In the genomic region with DNA sequence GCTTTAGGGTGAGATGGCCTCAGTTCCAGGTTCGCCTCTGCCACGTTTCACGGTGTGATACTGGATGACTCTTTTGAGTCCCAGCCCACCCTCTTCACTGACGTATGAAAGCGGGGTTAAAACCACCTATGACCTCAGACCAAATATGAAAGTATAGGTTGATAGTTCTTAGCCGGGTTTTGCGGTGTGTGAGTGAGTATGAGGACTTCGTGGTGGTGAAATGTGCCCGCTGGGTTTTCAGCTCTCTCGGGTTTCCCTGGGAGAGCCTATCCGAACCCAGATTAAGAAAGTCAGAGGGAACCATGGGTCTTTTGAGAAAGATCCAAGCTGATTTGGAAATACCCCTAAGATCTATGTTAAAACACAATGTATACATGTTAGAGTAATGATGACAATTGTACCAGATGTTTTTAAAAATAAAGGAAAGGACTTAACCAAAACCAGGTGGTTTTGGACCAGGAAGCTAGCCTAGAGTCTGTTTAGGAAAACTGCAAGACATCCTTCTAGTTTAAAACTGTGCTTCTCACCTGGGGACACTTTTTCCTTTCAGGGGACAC, we compare ENCODE assay signal across 19 cellular contexts. TPM values are rescaled to one million over a fixed set of nuclear protein-coding genes. Genes with fewer than 3 reads are reported as not detected.
DNase-seq lines count a peak whose midpoint lies in the region; ATAC-seq lines count a peak whose summit lies in the region.
"Had no signal": no experiment of that assay in that cellular context is flagged by ENCODE, and none has a peak within 500 bp of the region (broad histone marks: within the 10 kb centered on the region; RNA-seq: fewer than 3 reads in every experiment).

No MANE protein-coding gene starts in this region.

- CTCF ChIA-PET in T-cell (lab: Charles Lee) = interaction anchor here in 1 of 2 donors (1.0 kb wide), 1 partner anchor 11 kb away, joined by 4 read pairs; no protein-coding TSS in a partner anchor

- POLR2A ChIA-PET in T-cell (lab: Charles Lee) = interaction anchor here in 1 of 2 donors (1.2 kb wide), 1 partner anchor 10 kb away, joined by 5 read pairs; no protein-coding TSS in a partner anchor

- peaks cover 41% of the 10 kb centered on the region for H3K36me3 Mint-ChIP-seq in T-cell
- H3K36me3 Mint-ChIP-seq in stimulated activated effector memory CD8-positive, alpha-beta T cell treated with anti-CD3 and anti-CD28 coated beads, Interleukin-12 subunit alpha, Interleukin-12 subunit beta, amount 100 ng/mL, for 72 hours = peaks cover 37% of the 10 kb centered on the region

- H3K27ac Mint-ChIP-seq in T-cell = peak overlapping the region; percentile 69 to 77
- H3K27ac Mint-ChIP-seq in stimulated activated effector memory CD8-positive, alpha-beta T cell treated with anti-CD3 and anti-CD28 coated beads, Interleukin-12 subunit alpha, Interleukin-12 subunit beta, amount 100 ng/mL, for 72 hours = peak overlapping the region; percentile 83

- peak; percentile 27 for DNase-seq in activated CD8-positive, alpha-beta memory T cell treated with anti-CD3 and anti-CD28 coated beads, Interleukin-2, amount 50 U/mL, for 4 hours
- DNase-seq in activated CD8-positive, alpha-beta memory T cell treated with anti-CD3 and anti-CD28 coated beads for 24 hours = no peak
- DNase-seq in T-cell (peak in 22 of 34 experiments; percentile 9 to 65 (median 40)), fibroblast of peridontal ligament (ENCODE audit: extremely low read depth) (peak; percentile 67), NCI-H2227 treated with DMSO at 0.1 percent for 48 hours (lab: John Stamatoyannopoulos, UW) (no peak), islet precursor cell (no peak), superior temporal gyrus (ENCODE audit: extremely low spot score) (no peak)
- DNase-seq in stimulated activated effector memory CD8-positive, alpha-beta T cell treated with anti-CD3 and anti-CD28 coated beads, Interleukin-12 subunit alpha, Interleukin-12 subunit beta, amount 100 ng/mL, for 72 hours (ENCODE audit: low spot score in 2 of 2) = peak in 1 of 2 donors; percentile 66
- DNase-seq: activated CD4-positive, alpha-beta T cell treated with anti-CD3 and anti-CD28 coated beads, Interleukin-2, amount 50 U/mL, for 48 hours; HCEC 1CT; lower lobe of right lung; NCI-H1417; NCI-H748 treated with DMSO at 0.1 percent for 48 hours; OCI-M1; SHP77 treated with DMSO at 0.1 percent for 48 hours; stomach; upper lobe of right lung had no signal

- no peaks in the 10 kb centered on the region for H3K9me3 Mint-ChIP-seq in T-cell
- H3K9me3 Mint-ChIP-seq in stimulated activated effector memory CD8-positive, alpha-beta T cell treated with anti-CD3 and anti-CD28 coated beads, Interleukin-12 subunit alpha, Interleukin-12 subunit beta, amount 100 ng/mL, for 72 hours = no peaks in the 10 kb centered on the region

- H3K27me3 Mint-ChIP-seq in T-cell = no peaks in the 10 kb centered on the region

- peak in 2 of 4 experiments; percentile 34 to 59 for ATAC-seq in T-cell (replicated peaks in 1 of 4)
- peak; percentile 86 for ATAC-seq in stimulated activated effector memory CD8-positive, alpha-beta T cell treated with anti-CD3 and anti-CD28 coated beads, Interleukin-12 subunit alpha, Interleukin-12 subunit beta, amount 100 ng/mL, for 72 hours
- ATAC-seq: heart left ventricle, lower lobe of right lung, pancreas, upper lobe of right lung had no signal

- H3K4me1 Mint-ChIP-seq in T-cell = peaks cover 10 to 38% (median 14%) of the 10 kb centered on the region in 3 donors
- H3K4me1 Mint-ChIP-seq in stimulated activated effector memory CD8-positive, alpha-beta T cell treated with anti-CD3 and anti-CD28 coated beads, Interleukin-12 subunit alpha, Interleukin-12 subunit beta, amount 100 ng/mL, for 72 hours = peaks cover 59% of the 10 kb centered on the region

- no peak overlapping the region for H3K4me3 Mint-ChIP-seq in T-cell
- H3K4me3 Mint-ChIP-seq in stimulated activated effector memory CD8-positive, alpha-beta T cell treated with anti-CD3 and anti-CD28 coated beads, Interleukin-12 subunit alpha, Interleukin-12 subunit beta, amount 100 ng/mL, for 72 hours = peak overlapping the region; percentile 30

RNA-seq across cellular contexts. Expression of gene ST3GAL4, which starts 25.8 kb away (rescaled TPM):
- 1 to 10 TPM; 2.6 to 4.8 (median 3.6) TPM for total RNA-seq in T-cell

RNA-seq across cellular contexts. Expression of gene DCPS, which starts 25.9 kb away (rescaled TPM):
- total RNA-seq in T-cell = 10 to 100 TPM; 12.4 to 23.7 (median 19.8) TPM

RNA-seq across cellular contexts. Expression of gene TIRAP, which starts 46.8 kb away (rescaled TPM):
- total RNA-seq in T-cell = 10 to 100 TPM; 11.3 to 23.4 (median 21.9) TPM

Comparison
In these comparisons a context has a peak if more than half of its experiments do, and no peak if none do; other contexts are left out.
1. DNase-seq: peak in activated CD8-positive, alpha-beta memory T cell treated with anti-CD3 and anti-CD28 coated beads, Interleukin-2, amount 50 U/mL, for 4 hours (single experiment), T-cell (22 of 34) and fibroblast of peridontal ligament (single experiment); none in activated CD8-positive, alpha-beta memory T cell treated with anti-CD3 and anti-CD28 coated beads for 24 hours (single experiment), NCI-H2227 treated with DMSO at 0.1 percent for 48 hours (single experiment), islet precursor cell (single experiment) and superior temporal gyrus (single experiment).